In genomic region chrY:12288919-12289318, GRCh38 we compare ENCODE assay signal across 11 cellular contexts.
"Had no signal": no experiment of that assay in that cellular context is flagged by ENCODE, and none has a peak within 500 bp of the region (broad histone marks: within the 10 kb centered on the region; RNA-seq: fewer than 3 reads in every experiment).

No MANE protein-coding gene starts in this region.

- H3K4me1 ChIP-seq: body of pancreas, psoas muscle, stomach, testis, upper lobe of right lung had no signal

- ATAC-seq: body of pancreas; naive thymus-derived CD4-positive, alpha-beta T cell; psoas muscle; right cardiac atrium; upper lobe of right lung had no signal

- H3K27me3 ChIP-seq: body of pancreas, ovary, stomach, testis, upper lobe of right lung had no signal

- H3K36me3 Mint-ChIP-seq: activated naive CD4-positive, alpha-beta T cell treated with anti-CD3 and anti-CD28 coated beads, Interleukin-2, amount 50 U/mL, for 72 hours; naive thymus-derived CD4-positive, alpha-beta T cell had no signal

- H3K36me3 ChIP-seq: ovary, stomach, upper lobe of right lung had no signal

- H3K4me3 ChIP-seq: body of pancreas, ovary, psoas muscle, stomach, testis, upper lobe of right lung had no signal

- H3K9me3 ChIP-seq: body of pancreas, ovary, psoas muscle, stomach, testis, upper lobe of right lung had no signal

- DNase-seq: body of pancreas; mesendoderm; naive thymus-derived CD4-positive, alpha-beta T cell; ovary; psoas muscle; right cardiac atrium; stimulated activated CD4-positive, alpha-beta T cell treated with anti-CD3 and anti-CD28 coated beads, Interleukin-2, amount 100 ng/mL, for 24 hours; stomach; testis; upper lobe of right lung had no signal

- H3K27ac ChIP-seq: body of pancreas, ovary, psoas muscle, stomach, testis, upper lobe of right lung had no signal
